37 cellular contexts compared by ENCODE assay signal in genomic region chr1:208564466-208564865, GRCh38.
"Had no signal": no experiment of that assay in that cellular context is flagged by ENCODE, and none has a peak within 500 bp of the region (broad histone marks: within the 10 kb centered on the region; RNA-seq: fewer than 3 reads in every experiment).

No MANE protein-coding gene starts in this region.

- H3K4me1 Mint-ChIP-seq: activated B cell treated with CpG ODN at 0.5 μM for 24 hours; activated CD4-positive, alpha-beta T cell treated with anti-CD3 and anti-CD28 coated beads, Interleukin-2, amount 10 ng/mL, durations not matched to agents 24 days and 14 days; activated naive CD4-positive, alpha-beta T cell treated with anti-CD3 and anti-CD28 coated beads, Interleukin-2, amount 50 U/mL, for 24 hours; activated naive CD8-positive, alpha-beta T cell treated with anti-CD3 and anti-CD28 coated beads, Interleukin-2, amount 10 ng/mL, durations not matched to agents 7 days and 5 days; activated naive CD8-positive, alpha-beta T cell treated with anti-CD3 and anti-CD28 coated beads, Interleukin-2, amount 50 U/mL, for 24 hours; activated T-helper 17 cell treated with anti-CD3 and anti-CD28 coated beads, Interleukin-2, amount 50 U/mL, for 72 hours; brain; central memory CD8-positive, alpha-beta T cell had no signal

- H3K36me3 ChIP-seq: ascending aorta, cardiac muscle cell had no signal

- H3K4me1 ChIP-seq: ascending aorta had no signal

- H3K27ac ChIP-seq: ascending aorta, cardiac muscle cell, VCaP had no signal

- H3K9me3 ChIP-seq: ascending aorta had no signal

- H3K27me3 ChIP-seq: ascending aorta, cardiac muscle cell had no signal

- H3K36me3 Mint-ChIP-seq: activated CD4-positive, alpha-beta memory T cell treated with anti-CD3 and anti-CD28 coated beads for 36 hours; activated naive CD4-positive, alpha-beta T cell treated with anti-CD3 and anti-CD28 coated beads, Interleukin-2, amount 50 U/mL, for 24 hours; activated naive CD8-positive, alpha-beta T cell; activated naive CD8-positive, alpha-beta T cell treated with anti-CD3 and anti-CD28 coated beads, Interleukin-2, amount 10 ng/mL, durations not matched to agents 7 days and 5 days; brain had no signal

- H3K4me3 Mint-ChIP-seq: activated B cell treated with CpG ODN at 0.5 μM for 24 hours; activated CD4-positive, alpha-beta memory T cell treated with anti-CD3 and anti-CD28 coated beads for 36 hours; activated CD4-positive, alpha-beta T cell treated with anti-CD3 and anti-CD28 coated beads, Interleukin-2, amount 10 ng/mL, durations not matched to agents 24 days and 14 days; activated CD8-positive, alpha-beta T cell treated with anti-CD3 and anti-CD28 coated beads for 36 hours; activated naive CD4-positive, alpha-beta T cell treated with anti-CD3 and anti-CD28 coated beads for 36 hours; activated naive CD4-positive, alpha-beta T cell treated with anti-CD3 and anti-CD28 coated beads, Interleukin-2, amount 50 U/mL, for 24 hours; activated naive CD8-positive, alpha-beta T cell; activated naive CD8-positive, alpha-beta T cell treated with anti-CD3 and anti-CD28 coated beads, Interleukin-2, amount 10 ng/mL, durations not matched to agents 7 days and 5 days; activated naive CD8-positive, alpha-beta T cell treated with anti-CD3 and anti-CD28 coated beads, Interleukin-2, amount 50 U/mL, for 24 hours; activated T-cell treated with anti-CD3 and anti-CD28 coated beads, Interleukin-2, amount 50 U/mL, for 4 hours; activated T-cell treated with anti-CD3 and anti-CD28 coated beads, Interleukin-2, amount 50 U/mL, for 72 hours; activated T-helper 1 cell treated with anti-CD3 and anti-CD28 coated beads, Interleukin-12 subunit alpha, Interleukin-12 subunit beta, Interleukin-2, Interleukin-4 antibody, amounts not matched to agents 30 ng/mL and 10 ng/mL and 1 ng/mL, durations not matched to agents 14 hours and 24 hours and 36 hours; activated T-helper 17 cell treated with anti-CD3 and anti-CD28 coated beads, Interleukin-2, amount 50 U/mL, for 72 hours; brain; central memory CD8-positive, alpha-beta T cell; T-helper 1 cell treated with Interleukin-12 subunit alpha and Interleukin-12 subunit beta and Interleukin-4 antibody, amounts not matched to agents 30 μg/mL and 1 μg/mL, for 36 hours; T-helper 2 cell treated with Interferon-gamma antibody and Interleukin-4, amounts not matched to agents 5 μg/mL and 100 μg/mL, for 36 hours had no signal

- DNase-seq: activated B cell treated with CpG ODN at 0.5 μM for 24 hours; activated CD4-positive, alpha-beta memory T cell treated with anti-CD3 and anti-CD28 coated beads for 36 hours; activated CD4-positive, alpha-beta T cell treated with anti-CD3 and anti-CD28 coated beads for 4 hours; activated CD4-positive, alpha-beta T cell treated with anti-CD3 and anti-CD28 coated beads, Interleukin-2, amount 10 ng/mL, durations not matched to agents 24 days and 14 days; activated CD4-positive, alpha-beta T cell treated with anti-CD3 and anti-CD28 coated beads, Interleukin-2, amount 50 U/mL, for 1 hour; activated CD4-positive, alpha-beta T cell treated with anti-CD3 and anti-CD28 coated beads, Interleukin-2, amount 50 U/mL, for 4 hours; activated CD4-positive, CD25-positive, alpha-beta regulatory T cell treated with anti-CD3 and anti-CD28 coated beads, Interleukin-2, amount 50 U/mL, for 72 hours; activated CD8-positive, alpha-beta memory T cell treated with anti-CD3 and anti-CD28 coated beads, Interleukin-2, amount 50 U/mL, for 4 hours; activated CD8-positive, alpha-beta T cell treated with anti-CD3 and anti-CD28 coated beads for 36 hours; activated effector memory CD4-positive, alpha-beta T cell treated with anti-CD3 and anti-CD28 coated beads, Interleukin-2, amount 50 U/mL, for 16 hours; activated gamma-delta T cell treated with Interleukin-2 at 50 U/mL for 16 hours; activated naive CD4-positive, alpha-beta T cell; activated naive CD4-positive, alpha-beta T cell treated with anti-CD3 and anti-CD28 coated beads for 36 hours; activated naive CD8-positive, alpha-beta T cell treated with anti-CD3 and anti-CD28 coated beads, Interleukin-2, amount 10 ng/mL, durations not matched to agents 7 days and 5 days; activated naive CD8-positive, alpha-beta T cell treated with anti-CD3 and anti-CD28 coated beads, Interleukin-2, amount 50 U/mL, for 24 hours; activated T-cell treated with anti-CD3 and anti-CD28 coated beads for 4 hours; activated T-cell treated with anti-CD3 and anti-CD28 coated beads, Interleukin-2, amount 50 U/mL, for 1 hour; activated T-cell treated with anti-CD3 and anti-CD28 coated beads, Interleukin-2, amount 50 U/mL, for 4 hours; activated T-cell treated with anti-CD3 and anti-CD28 coated beads, Interleukin-2, amount 50 U/mL, for 72 hours; amygdala; anterior cingulate cortex; caudate nucleus; cerebellar nuclear complex; T-helper 1 cell; T-helper 2 cell; T-helper 9 cell had no signal

- H3K9me3 Mint-ChIP-seq: activated B cell treated with CpG ODN at 0.5 μM for 24 hours; activated CD4-positive, alpha-beta memory T cell treated with anti-CD3 and anti-CD28 coated beads for 36 hours; activated CD4-positive, alpha-beta T cell treated with anti-CD3 and anti-CD28 coated beads, Interleukin-2, amount 10 ng/mL, durations not matched to agents 24 days and 14 days; activated CD8-positive, alpha-beta T cell treated with anti-CD3 and anti-CD28 coated beads for 36 hours; activated naive CD4-positive, alpha-beta T cell treated with anti-CD3 and anti-CD28 coated beads for 36 hours; activated naive CD8-positive, alpha-beta T cell treated with anti-CD3 and anti-CD28 coated beads, Interleukin-2, amount 10 ng/mL, durations not matched to agents 7 days and 5 days; activated naive CD8-positive, alpha-beta T cell treated with anti-CD3 and anti-CD28 coated beads, Interleukin-2, amount 50 U/mL, for 24 hours; activated T-helper 1 cell treated with anti-CD3 and anti-CD28 coated beads, Interleukin-12 subunit alpha, Interleukin-12 subunit beta, Interleukin-2, Interleukin-4 antibody, amounts not matched to agents 30 ng/mL and 10 ng/mL and 1 ng/mL, durations not matched to agents 14 hours and 24 hours and 36 hours; activated T-helper 17 cell treated with anti-CD3 and anti-CD28 coated beads, Interleukin-2, amount 50 U/mL, for 72 hours; central memory CD8-positive, alpha-beta T cell; T-helper 1 cell treated with Interleukin-12 subunit alpha and Interleukin-12 subunit beta and Interleukin-4 antibody, amounts not matched to agents 30 μg/mL and 1 μg/mL, for 36 hours; T-helper 2 cell treated with Interferon-gamma antibody and Interleukin-4, amounts not matched to agents 5 μg/mL and 100 μg/mL, for 36 hours had no signal

- H3K4me3 ChIP-seq: ascending aorta, cardiac muscle cell had no signal

- ATAC-seq: activated CD8-positive, alpha-beta T cell treated with anti-CD3 and anti-CD28 coated beads for 36 hours; activated naive CD8-positive, alpha-beta T cell treated with anti-CD3 and anti-CD28 coated beads, Interleukin-2, amount 50 U/mL, for 24 hours; activated T-cell treated with anti-CD3 and anti-CD28 coated beads, Interleukin-2, amount 50 U/mL, for 4 hours; activated T-cell treated with anti-CD3 and anti-CD28 coated beads, Interleukin-2, amount 50 U/mL, for 72 hours; activated T-helper 17 cell treated with anti-CD3 and anti-CD28 coated beads, Interleukin-2, amount 50 U/mL, for 72 hours had no signal

- H3K27me3 Mint-ChIP-seq: activated CD4-positive, alpha-beta T cell treated with anti-CD3 and anti-CD28 coated beads, Interleukin-2, amount 10 ng/mL, durations not matched to agents 24 days and 14 days; activated naive CD8-positive, alpha-beta T cell treated with anti-CD3 and anti-CD28 coated beads, Interleukin-2, amount 10 ng/mL, durations not matched to agents 7 days and 5 days had no signal

- H3K27ac Mint-ChIP-seq: activated B cell treated with CpG ODN at 0.5 μM for 24 hours; activated CD4-positive, alpha-beta memory T cell treated with anti-CD3 and anti-CD28 coated beads for 36 hours; activated CD4-positive, alpha-beta T cell treated with anti-CD3 and anti-CD28 coated beads, Interleukin-2, amount 10 ng/mL, durations not matched to agents 24 days and 14 days; activated CD8-positive, alpha-beta T cell treated with anti-CD3 and anti-CD28 coated beads for 36 hours; activated naive CD4-positive, alpha-beta T cell treated with anti-CD3 and anti-CD28 coated beads for 36 hours; activated naive CD4-positive, alpha-beta T cell treated with anti-CD3 and anti-CD28 coated beads, Interleukin-2, amount 50 U/mL, for 24 hours; activated naive CD8-positive, alpha-beta T cell; activated naive CD8-positive, alpha-beta T cell treated with anti-CD3 and anti-CD28 coated beads, Interleukin-2, amount 10 ng/mL, durations not matched to agents 7 days and 5 days; activated naive CD8-positive, alpha-beta T cell treated with anti-CD3 and anti-CD28 coated beads, Interleukin-2, amount 50 U/mL, for 24 hours; activated T-cell treated with anti-CD3 and anti-CD28 coated beads, Interleukin-2, amount 50 U/mL, for 72 hours; activated T-helper 1 cell treated with anti-CD3 and anti-CD28 coated beads, Interleukin-12 subunit alpha, Interleukin-12 subunit beta, Interleukin-2, Interleukin-4 antibody, amounts not matched to agents 30 ng/mL and 10 ng/mL and 1 ng/mL, durations not matched to agents 14 hours and 24 hours and 36 hours; activated T-helper 17 cell treated with anti-CD3 and anti-CD28 coated beads, Interleukin-2, amount 50 U/mL, for 72 hours; brain; T-helper 1 cell treated with Interleukin-12 subunit alpha and Interleukin-12 subunit beta and Interleukin-4 antibody, amounts not matched to agents 30 μg/mL and 1 μg/mL, for 36 hours; T-helper 2 cell treated with Interferon-gamma antibody and Interleukin-4, amounts not matched to agents 5 μg/mL and 100 μg/mL, for 36 hours had no signal
